Comparison of ENCODE assay signal across 8 cellular contexts in genomic region chr9:36074870-36075532, GRCh38. TPM values are rescaled to one million over a fixed set of nuclear protein-coding genes. Genes with fewer than 3 reads are reported as not detected.
DNase-seq lines count a peak whose midpoint lies in the region; ATAC-seq and TF ChIP-seq lines count a peak whose summit lies in the region.

No MANE protein-coding gene starts in this region.

- peak overlapping the region; percentile 53 to 85; a peak in 3 of 4 replicates for H3K27ac ChIP-seq in SK-N-SH (ENCODE audit: low read depth in 2 of 2, low read length in 1 of 2)

- H3K9me3 ChIP-seq in SK-N-SH, result no peaks in the 10 kb centered on the region

- ATAC-seq in GM19328 (IDR thresholded peaks at IDR 0.05; ENCODE audit: unreplicated experiment) (no peak), HG03175 (IDR thresholded peaks at IDR 0.05; ENCODE audit: unreplicated experiment) (no peak)

- H3K27me3 ChIP-seq in SK-N-SH (ENCODE audit: insufficient read depth), result no peaks in the 10 kb centered on the region

- no peak for TF ChIP-seq CTCF in SK-N-SH (IDR thresholded peaks at IDR 0.05)

- DNase-seq in EH (ENCODE audit: low read depth), result peak; percentile 84
- peak; percentile 30 for DNase-seq in SK-N-SH
- DNase-seq in globus pallidus (ENCODE audit: low spot score), result peak; percentile 81
- peak; percentile 88 for DNase-seq in posterior vena cava (ENCODE audit: low spot score)
- no peak for DNase-seq in NCI-H146 (lab: John Stamatoyannopoulos, UW)
- no peak for DNase-seq in GOT3 (lab: John Stamatoyannopoulos, UW)

- H4K20me1 ChIP-seq in SK-N-SH (ENCODE audit: insufficient read depth), result no peaks in the 10 kb centered on the region

- H3K36me3 ChIP-seq in SK-N-SH (replicated peaks in 1 of 2; ENCODE audit: control insufficient read depth in 1 of 2, insufficient read depth in 2 of 2, low read length in 1 of 2), result peaks cover 37 to 61% of the 10 kb centered on the region in 2 experiments

- WGBS in SK-N-SH (ENCODE audit: low lambda C conversion rate), result 35% methylated on average over 2 of the region's 2 CpGs

- H3K9ac ChIP-seq in SK-N-SH, result no peak overlapping the region

- H3K4me2 ChIP-seq in SK-N-SH, result no peak overlapping the region

- H3F3A ChIP-seq in SK-N-SH (replicated peaks; ENCODE audit: insufficient read depth), result peaks cover 14% of the 10 kb centered on the region

- H2AFZ ChIP-seq in SK-N-SH (ENCODE audit: low read depth), result no peak overlapping the region

- no peaks in the 10 kb centered on the region for H3K9me2 ChIP-seq in SK-N-SH

- H3K79me2 ChIP-seq in SK-N-SH (ENCODE audit: insufficient read depth), result peaks cover 5% of the 10 kb centered on the region; the same call in 1 of the 2 replicates

- intact Hi-C loops in posterior vena cava (cut with DNase I), result no loop called here

- POLR2A ChIA-PET in SK-N-SH (lab: Yijun Ruan, JAX), result interaction anchor here (0.6 to 1.1 kb wide), 3 partner anchors 10 to 1437 kb away, joined by 3 read pairs; no protein-coding TSS in a partner anchor

- no peak overlapping the region for H3K4me3 ChIP-seq in SK-N-SH (ENCODE audit: low read depth in 2 of 2, low read length in 1 of 2)

- TF ChIP-seq EP300 in SK-N-SH (IDR thresholded peaks at IDR 0.05; ENCODE audit: borderline replicate concordance in 1 of 2, low read depth in 1 of 2, low read length in 1 of 2), result no peak

- CTCF ChIA-PET in SK-N-SH (lab: Yijun Ruan, JAX), result interaction anchor here (1.0 to 2.8 kb wide), 8 partner anchors 13 to 120 kb away, joined by 3 to 14 read pairs (median 4); no protein-coding TSS in a partner anchor

- peaks cover 12 to 21% of the 10 kb centered on the region in 2 experiments for H3K4me1 ChIP-seq in SK-N-SH (ENCODE audit: control insufficient read depth in 1 of 2, insufficient read depth in 2 of 2, low read depth in 1 of 2, low read length in 1 of 2)

- TF ChIP-seq RAD21 in SK-N-SH (IDR thresholded peaks at IDR 0.05; ENCODE audit: low read length), result no peak

TF ChIP-seq in SK-N-SH, 30 proteins besides CTCF, POLR2A, EP300 and RAD21:
- TF ChIP-seq ZBTB33 (IDR thresholded peaks at IDR 0.05; ENCODE audit: borderline replicate concordance, low read depth), result no peak
- no peak for TF ChIP-seq SMC3 (IDR thresholded peaks at IDR 0.05; ENCODE audit: low read depth, low read length)
- TF ChIP-seq MAX (IDR thresholded peaks at IDR 0.05; ENCODE audit: low read depth), result peak; percentile 75
- TF ChIP-seq FOXM1 (IDR thresholded peaks at IDR 0.05; ENCODE audit: low read depth), result no peak
- no peak for TF ChIP-seq FOXJ3 (CRISPR knock-in tag; IDR thresholded peaks at IDR 0.05)
- TF ChIP-seq RFX5 (IDR thresholded peaks at IDR 0.05; ENCODE audit: low read length), result 0 out of 2 replicates have a peak, but pooled peaks have one; percentile 12
- TF ChIP-seq, protein P1, sequence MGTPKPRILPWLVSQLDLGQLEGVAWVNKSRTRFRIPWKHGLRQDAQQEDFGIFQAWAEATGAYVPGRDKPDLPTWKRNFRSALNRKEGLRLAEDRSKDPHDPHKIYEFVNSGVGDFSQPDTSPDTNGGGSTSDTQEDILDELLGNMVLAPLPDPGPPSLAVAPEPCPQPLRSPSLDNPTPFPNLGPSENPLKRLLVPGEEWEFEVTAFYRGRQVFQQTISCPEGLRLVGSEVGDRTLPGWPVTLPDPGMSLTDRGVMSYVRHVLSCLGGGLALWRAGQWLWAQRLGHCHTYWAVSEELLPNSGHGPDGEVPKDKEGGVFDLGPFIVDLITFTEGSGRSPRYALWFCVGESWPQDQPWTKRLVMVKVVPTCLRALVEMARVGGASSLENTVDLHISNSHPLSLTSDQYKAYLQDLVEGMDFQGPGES (IDR thresholded peaks at IDR 0.05; ENCODE audit: low read depth, low read length), result no peak
- TF ChIP-seq, protein P2, sequence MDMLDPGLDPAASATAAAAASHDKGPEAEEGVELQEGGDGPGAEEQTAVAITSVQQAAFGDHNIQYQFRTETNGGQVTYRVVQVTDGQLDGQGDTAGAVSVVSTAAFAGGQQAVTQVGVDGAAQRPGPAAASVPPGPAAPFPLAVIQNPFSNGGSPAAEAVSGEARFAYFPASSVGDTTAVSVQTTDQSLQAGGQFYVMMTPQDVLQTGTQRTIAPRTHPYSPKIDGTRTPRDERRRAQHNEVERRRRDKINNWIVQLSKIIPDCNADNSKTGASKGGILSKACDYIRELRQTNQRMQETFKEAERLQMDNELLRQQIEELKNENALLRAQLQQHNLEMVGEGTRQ (IDR thresholded peaks at IDR 0.05; ENCODE audit: borderline replicate concordance, low read depth, low read length), result no peak
- no peak for TF ChIP-seq RCOR1 (IDR thresholded peaks at IDR 0.05; ENCODE audit: low read length)
- peak; percentile 75 for TF ChIP-seq MXI1 (IDR thresholded peaks at IDR 0.05; ENCODE audit: low read depth, low read length)
- no peak for TF ChIP-seq FOSL2 (IDR thresholded peaks at IDR 0.05; ENCODE audit: borderline replicate concordance, low read depth)
- TF ChIP-seq, protein P3, sequence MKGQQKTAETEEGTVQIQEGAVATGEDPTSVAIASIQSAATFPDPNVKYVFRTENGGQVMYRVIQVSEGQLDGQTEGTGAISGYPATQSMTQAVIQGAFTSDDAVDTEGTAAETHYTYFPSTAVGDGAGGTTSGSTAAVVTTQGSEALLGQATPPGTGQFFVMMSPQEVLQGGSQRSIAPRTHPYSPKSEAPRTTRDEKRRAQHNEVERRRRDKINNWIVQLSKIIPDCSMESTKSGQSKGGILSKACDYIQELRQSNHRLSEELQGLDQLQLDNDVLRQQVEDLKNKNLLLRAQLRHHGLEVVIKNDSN (IDR thresholded peaks at IDR 0.05; ENCODE audit: borderline replicate concordance, low read depth), result peak; percentile 69
- TF ChIP-seq RXRA (IDR thresholded peaks at IDR 0.05; ENCODE audit: borderline replicate concordance, low read depth), result no peak
- TF ChIP-seq NFIC (IDR thresholded peaks at IDR 0.05; ENCODE audit: borderline replicate concordance), result peak; percentile 57

RNA-seq across cellular contexts. Expression of gene RECK, which starts 38.3 kb away (rescaled TPM):
- 22.8 and 27.3 TPM in 2 replicates for polyA plus RNA-seq in SK-N-SH (2012; rRNA removed)
- 26.6 and 29.4 TPM in 2 replicates for polyA plus RNA-seq in SK-N-SH (2012; cell fraction: cytosol; rRNA removed)
- polyA plus RNA-seq in SK-N-SH (2012; cell fraction: nucleus; rRNA removed), result 22.2 and 34.2 TPM in 2 replicates
- 10 to 100 TPM; 20.1 to 30.3 TPM for total RNA-seq in posterior vena cava

Comparison
In these comparisons a context has a peak if more than half of its experiments do, and no peak if none do; other contexts are left out.
1. DNase-seq: peak in EH (single experiment), SK-N-SH (single experiment), globus pallidus (single experiment) and posterior vena cava (single experiment); none in NCI-H146 (single experiment) and GOT3 (single experiment).